1 cellular context compared by ENCODE assay signal in genomic region chr7:24908166-24908565, GRCh38.
TF ChIP-seq lines count a peak whose summit lies in the region.

No MANE protein-coding gene starts in this region.

TF ChIP-seq in GM12878, 131 proteins besides CTCF, POLR2A, EP300 and RAD21:
- no peak for TF ChIP-seq SMARCA5 (IDR thresholded peaks at IDR 0.05)
- no peak for TF ChIP-seq CBX3 (IDR thresholded peaks at IDR 0.05; ENCODE audit: borderline replicate concordance, low read depth)
- no peak for TF ChIP-seq RELA (IDR thresholded peaks at IDR 0.05; ENCODE audit: borderline replicate concordance, partially characterized antibody)
- TF ChIP-seq CBX5 (IDR thresholded peaks at IDR 0.05; ENCODE audit: low read depth) = no peak
- TF ChIP-seq SREBF2 (IDR thresholded peaks at IDR 0.05; ENCODE audit: low read length) = no peak
- no peak for TF ChIP-seq STAT1 (conservative IDR thresholded peaks at IDR 0.05)
- TF ChIP-seq SUZ12 (IDR thresholded peaks at IDR 0.05; ENCODE audit: unreplicated experiment) = no peak
- TF ChIP-seq MTA2 (IDR thresholded peaks at IDR 0.05; ENCODE audit: low read depth) = no peak
- TF ChIP-seq JUNB (IDR thresholded peaks at IDR 0.05) = no peak
- no peak for TF ChIP-seq SPI1 (IDR thresholded peaks at IDR 0.05; ENCODE audit: borderline replicate concordance, insufficient read depth, low read depth, low read length)
- no peak for TF ChIP-seq NBN (IDR thresholded peaks at IDR 0.05)
- no peak for TF ChIP-seq CHD4 (IDR thresholded peaks at IDR 0.05)
- TF ChIP-seq LARP7 (IDR thresholded peaks at IDR 0.05) = no peak
- no peak for TF ChIP-seq SUPT20H (IDR thresholded peaks at IDR 0.05; ENCODE audit: borderline replicate concordance, control insufficient read depth, low read depth, low read length)
- TF ChIP-seq E2F8 (IDR thresholded peaks at IDR 0.05; ENCODE audit: low read depth, partially characterized antibody) = no peak
